In the genomic region with DNA sequence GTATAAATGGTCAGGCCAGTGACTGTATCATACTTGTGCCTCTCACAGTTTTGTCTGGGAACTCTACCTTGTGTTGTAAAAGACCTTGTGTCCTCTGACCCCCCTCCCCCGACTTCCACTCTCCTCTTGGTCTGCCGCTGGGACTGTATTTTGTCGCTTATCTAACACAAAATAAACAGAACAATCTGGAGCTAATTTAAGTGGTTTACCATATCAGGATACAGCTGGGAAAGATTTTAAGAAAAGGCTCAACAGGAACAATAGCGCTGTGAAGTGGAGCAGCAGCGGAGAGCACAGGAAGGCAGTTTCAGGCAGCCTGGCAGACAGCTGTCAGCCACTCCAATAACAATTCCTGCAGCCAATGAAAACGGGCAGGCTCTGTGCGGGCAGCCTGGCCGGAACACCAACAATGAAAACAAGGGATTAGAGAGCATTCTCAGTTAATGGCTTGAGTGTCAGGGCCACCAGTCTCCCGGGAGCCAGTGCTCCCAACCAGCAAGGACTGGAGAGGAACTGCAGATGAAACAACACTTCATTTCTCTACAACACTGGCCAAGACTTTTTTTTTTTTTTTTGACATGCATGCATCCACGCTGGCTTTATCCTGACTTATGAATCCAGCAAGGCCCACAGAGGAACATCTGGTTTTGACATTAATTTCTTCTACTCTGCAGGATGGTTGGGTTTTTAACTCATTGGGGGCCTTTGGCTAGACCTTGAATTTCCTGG, we compare ENCODE assay signal across 8 cellular contexts.
DNase-seq lines count a peak whose midpoint lies in the region; ATAC-seq and TF ChIP-seq lines count a peak whose summit lies in the region.

No MANE protein-coding gene starts in this region.

- H3K36me3 Mint-ChIP-seq in activated T-cell treated with anti-CD3 and anti-CD28 coated beads, Interleukin-2, amount 50 U/mL, for 4 hours (ENCODE audit: insufficient read depth), result peaks cover 13% of the 10 kb centered on the region
- H3K36me3 Mint-ChIP-seq in activated T-cell treated with anti-CD3 and anti-CD28 coated beads, Interleukin-2, amount 50 U/mL, for 72 hours (ENCODE audit: insufficient read depth in 2 of 2), result peaks cover 0 to 3% of the 10 kb centered on the region in 2 donors

- H3K27ac Mint-ChIP-seq in activated T-cell treated with anti-CD3 and anti-CD28 coated beads, Interleukin-2, amount 50 U/mL, for 72 hours, result no peak overlapping the region

- peaks cover 0 to 44% (median 16%) of the 10 kb centered on the region in 4 donors for H3K4me1 ChIP-seq in tibial artery

- H3K27ac ChIP-seq in tibial artery, result peak overlapping the region; percentile 70 to 78

- H3K9me3 ChIP-seq in tibial artery, result no peaks in the 10 kb centered on the region

- intact Hi-C loops in left colon (cut with DNase I, micrococcal nuclease), result no loop called here
- intact Hi-C loops in tibial artery (cut with DNase I; ENCODE audit: low total_unique reads), result loop anchor here (10.0 kb wide), 1 partner anchor 254 kb away; no protein-coding TSS in a partner anchor

- DNase-seq in D341Med (ENCODE audit: low spot score), result peak; percentile 85
- DNase-seq in NCI-H2029 treated with DMSO at 0.1 percent for 48 hours (lab: John Stamatoyannopoulos, UW), result peak; percentile 96
- peak; percentile 59 for DNase-seq in brain pericyte (ENCODE audit: low read depth, low spot score)
- DNase-seq in left colon, result peak; percentile 49
- peak; percentile 59 to 86 for DNase-seq in tibial artery
- DNase-seq in activated T-cell treated with anti-CD3 and anti-CD28 coated beads, Interleukin-2, amount 50 U/mL, for 4 hours, result no peak
- DNase-seq in activated T-cell treated with anti-CD3 and anti-CD28 coated beads, Interleukin-2, amount 50 U/mL, for 72 hours, result no peak

- no peaks in the 10 kb centered on the region for H3K27me3 ChIP-seq in tibial artery

- H3K36me3 ChIP-seq in tibial artery, result no peaks in the 10 kb centered on the region

- H3K4me3 Mint-ChIP-seq in activated T-cell treated with anti-CD3 and anti-CD28 coated beads, Interleukin-2, amount 50 U/mL, for 4 hours, result no peak overlapping the region
- no peak overlapping the region for H3K4me3 Mint-ChIP-seq in activated T-cell treated with anti-CD3 and anti-CD28 coated beads, Interleukin-2, amount 50 U/mL, for 72 hours

- H3K4me3 ChIP-seq in tibial artery, result peak overlapping the region; percentile 5 to 24

- no peaks in the 10 kb centered on the region for H3K9me3 Mint-ChIP-seq in activated T-cell treated with anti-CD3 and anti-CD28 coated beads, Interleukin-2, amount 50 U/mL, for 4 hours
- H3K9me3 Mint-ChIP-seq in activated T-cell treated with anti-CD3 and anti-CD28 coated beads, Interleukin-2, amount 50 U/mL, for 72 hours, result no peaks in the 10 kb centered on the region

- H3K4me1 Mint-ChIP-seq in activated T-cell treated with anti-CD3 and anti-CD28 coated beads, Interleukin-2, amount 50 U/mL, for 4 hours (ENCODE audit: low read depth), result peaks cover 3% of the 10 kb centered on the region
- peaks cover 17% of the 10 kb centered on the region for H3K4me1 Mint-ChIP-seq in activated T-cell treated with anti-CD3 and anti-CD28 coated beads, Interleukin-2, amount 50 U/mL, for 72 hours (ENCODE audit: low read depth)

- no peaks in the 10 kb centered on the region for H3K27me3 Mint-ChIP-seq in activated T-cell treated with anti-CD3 and anti-CD28 coated beads, Interleukin-2, amount 50 U/mL, for 4 hours (ENCODE audit: low read depth)
- H3K27me3 Mint-ChIP-seq in activated T-cell treated with anti-CD3 and anti-CD28 coated beads, Interleukin-2, amount 50 U/mL, for 72 hours (ENCODE audit: low read depth), result no peaks in the 10 kb centered on the region

- TF ChIP-seq CTCF in tibial artery (IDR thresholded peaks at IDR 0.05), result peak in 1 of 2 experiments; percentile 13

- ATAC-seq in left colon, result peak; percentile 98
- no peak for ATAC-seq in GM21717 (IDR thresholded peaks at IDR 0.05; ENCODE audit: unreplicated experiment)
- no peak for ATAC-seq in activated T-cell treated with anti-CD3 and anti-CD28 coated beads, Interleukin-2, amount 50 U/mL, for 4 hours
- ATAC-seq in activated T-cell treated with anti-CD3 and anti-CD28 coated beads, Interleukin-2, amount 50 U/mL, for 72 hours (replicated peaks in 1 of 2), result no peak

Comparison
In these comparisons a context has a peak if more than half of its experiments do, and no peak if none do; other contexts are left out.
1. DNase-seq: peak in D341Med (single experiment), NCI-H2029 treated with DMSO at 0.1 percent for 48 hours (single experiment), brain pericyte (single experiment), left colon (2 of 2) and tibial artery (2 of 2); none in activated T-cell treated with anti-CD3 and anti-CD28 coated beads, Interleukin-2, amount 50 U/mL, for 4 hours (single experiment) and activated T-cell treated with anti-CD3 and anti-CD28 coated beads, Interleukin-2, amount 50 U/mL, for 72 hours (0 of 2).